Comparison of ENCODE assay signal across 23 cellular contexts in genomic region chr5:9599391-9599790, GRCh38. TPM values are rescaled to one million over a fixed set of nuclear protein-coding genes. Genes with fewer than 3 reads are reported as not detected.
A peak's percentile ranks its signal among the peaks of the same experiment; 100 is the strongest.
DNase-seq lines count a peak whose midpoint lies in the region; ATAC-seq and TF ChIP-seq lines count a peak whose summit lies in the region.
"Had no signal": no experiment of that assay in that cellular context is flagged by ENCODE, and none has a peak within 500 bp of the region (broad histone marks: within the 10 kb centered on the region; RNA-seq: fewer than 3 reads in every experiment).

No MANE protein-coding gene starts in this region.

- ATAC-seq in GM18519 (IDR thresholded peaks at IDR 0.05; ENCODE audit: low FRiP score, unreplicated experiment) (no peak), mucosa of descending colon (no peak)
- ATAC-seq: GM12878, HepG2 had no signal

- no peaks in the 10 kb centered on the region for H3K36me3 Mint-ChIP-seq in neural progenitor cell
- H3K36me3 Mint-ChIP-seq: CD4-positive, CD25-positive, alpha-beta regulatory T cell; CD8-positive, alpha-beta memory T cell; IgD-negative memory B cell had no signal

- no peak overlapping the region for H3K9ac ChIP-seq in neural progenitor cell
- H3K9ac ChIP-seq: GM23248 had no signal

- peak overlapping the region; percentile 34 for H3K4me2 ChIP-seq in neural progenitor cell

- H3K27me3 ChIP-seq in neural progenitor cell, result no peaks in the 10 kb centered on the region

- H3K4me1 ChIP-seq in neural progenitor cell, result peaks cover 41% of the 10 kb centered on the region
- peaks cover 10% of the 10 kb centered on the region for H3K4me1 ChIP-seq in mucosa of descending colon (ENCODE audit: low read depth)
- H3K4me1 ChIP-seq: BE2C, HAP-1 had no signal

- H2AFZ ChIP-seq in neural progenitor cell (replicated peaks), result no peak overlapping the region
- H2AFZ ChIP-seq: GM23248 had no signal

- H3K4me3 ChIP-seq in neural progenitor cell (no peak overlapping the region), mucosa of descending colon (no peak overlapping the region)
- H3K4me3 ChIP-seq: GM12878, GM23248, HAP-1 had no signal

- no peak overlapping the region for H3K27ac ChIP-seq in neural progenitor cell
- H3K27ac ChIP-seq: GM23248 had no signal

- peaks cover 44% of the 10 kb centered on the region for H3K4me1 Mint-ChIP-seq in neural progenitor cell
- H3K4me1 Mint-ChIP-seq: CD4-positive, CD25-positive, alpha-beta regulatory T cell; CD8-positive, alpha-beta memory T cell had no signal

- H3K27me3 Mint-ChIP-seq in neural progenitor cell (ENCODE audit: insufficient read depth, low read depth), result peaks cover 4% of the 10 kb centered on the region
- H3K27me3 Mint-ChIP-seq: CD4-positive, CD25-positive, alpha-beta regulatory T cell; CD8-positive, alpha-beta memory T cell; IgD-negative memory B cell had no signal

- DNase-seq in NCI-H82 treated with DMSO at 0.1 percent for 48 hours (lab: John Stamatoyannopoulos, UW; ENCODE audit: unreplicated experiment), result peak; percentile 89
- DNase-seq in ecto neural progenitor cell (ENCODE audit: low spot score), result peak; percentile 65
- DNase-seq in neural progenitor cell (ENCODE audit: low spot score), result peak; percentile 72
- DNase-seq in mucosa of descending colon, result no peak
- no peak for DNase-seq in NCI-H1417 (lab: John Stamatoyannopoulos, UW)
- DNase-seq: ACHN; BE2C; C1 segment of cervical spinal cord; CD4-positive, CD25-positive, alpha-beta regulatory T cell; CD8-positive, alpha-beta memory T cell; COR-L47; DMS 273 treated with DMSO at 0.1 percent for 48 hours; DMS53; DND-41; EL; GM23248 had no signal

- H3K9me3 ChIP-seq in neural progenitor cell (ENCODE audit: low read depth) (no peaks in the 10 kb centered on the region), mucosa of descending colon (no peaks in the 10 kb centered on the region)
- H3K9me3 ChIP-seq: BE2C, HAP-1 had no signal

- no peaks in the 10 kb centered on the region for H3K79me2 ChIP-seq in neural progenitor cell (ENCODE audit: low read depth)

- H3F3A ChIP-seq in neural progenitor cell (ENCODE audit: low read depth), result peaks cover 7% of the 10 kb centered on the region

- no peak overlapping the region for H3K4me3 Mint-ChIP-seq in neural progenitor cell
- H3K4me3 Mint-ChIP-seq: CD4-positive, CD25-positive, alpha-beta regulatory T cell; CD8-positive, alpha-beta memory T cell; IgD-negative memory B cell had no signal

- no peaks in the 10 kb centered on the region for H4K20me1 ChIP-seq in neural progenitor cell (ENCODE audit: low read depth)

- no peak for TF ChIP-seq CTCF in neural progenitor cell (IDR thresholded peaks at IDR 0.05)
- no peak for TF ChIP-seq CTCF in mucosa of descending colon (IDR thresholded peaks at IDR 0.05)

- H3K27ac Mint-ChIP-seq in neural progenitor cell, result no peak overlapping the region
- H3K27ac Mint-ChIP-seq: CD4-positive, CD25-positive, alpha-beta regulatory T cell; CD8-positive, alpha-beta memory T cell; IgD-negative memory B cell had no signal

- peaks cover 3% of the 10 kb centered on the region for H3K9me3 Mint-ChIP-seq in neural progenitor cell

- intact Hi-C loops in mucosa of descending colon (cut with DNase I, micrococcal nuclease), result no loop called here

- H3K36me3 ChIP-seq in neural progenitor cell (no peaks in the 10 kb centered on the region), mucosa of descending colon (ENCODE audit: low read depth) (no peaks in the 10 kb centered on the region)
- H3K36me3 ChIP-seq: BE2C, HAP-1 had no signal

RNA-seq across cellular contexts. Expression of gene TAS2R1, which starts 30.8 kb away (rescaled TPM):
- not detected in 2 replicates for total RNA-seq in neural progenitor cell (ENCODE audit: low replicate concordance)
- not detected for total RNA-seq in mucosa of descending colon
- total RNA-seq: CD4-positive, CD25-positive, alpha-beta regulatory T cell; CD8-positive, alpha-beta memory T cell; G401; GM12878; GM23248; H4; HepG2 had no signal

RNA-seq across cellular contexts. Expression of gene SEMA5A, which starts 53.5 kb away (rescaled TPM):
- total RNA-seq in neural progenitor cell (ENCODE audit: low replicate concordance), result 10.8 and 11.9 TPM in 2 replicates
- 10 to 100 TPM; 20.3 to 43.8 (median 33.6) TPM for total RNA-seq in mucosa of descending colon
- total RNA-seq: CD8-positive, alpha-beta memory T cell; HepG2 had no signal

Comparison
In these comparisons a context has a peak if more than half of its experiments do, and no peak if none do; other contexts are left out.
1. DNase-seq: peak in NCI-H82 treated with DMSO at 0.1 percent for 48 hours (single experiment), ecto neural progenitor cell (single experiment) and neural progenitor cell (single experiment); none in mucosa of descending colon (0 of 3) and NCI-H1417 (0 of 3).